ENCODE assay signal across 1 cellular context in the genomic region with DNA sequence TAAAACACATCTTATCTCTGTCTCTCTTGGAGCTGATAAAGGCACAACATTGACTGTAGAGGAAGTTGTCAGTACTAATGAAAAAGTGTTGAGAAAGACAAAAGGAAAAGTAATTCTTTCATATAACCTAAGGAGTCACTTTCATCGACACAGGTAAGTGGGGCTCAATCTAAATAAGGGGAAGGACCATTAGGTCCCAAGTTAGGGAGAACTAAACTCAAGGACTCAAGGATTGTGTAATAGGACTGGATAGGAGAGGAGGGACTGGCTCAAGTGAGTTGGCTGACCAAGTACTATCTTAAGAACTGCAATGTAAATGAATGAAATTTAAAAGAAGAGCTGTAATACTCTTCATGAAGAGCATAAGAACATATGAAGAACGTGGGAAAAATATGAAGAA.
TF ChIP-seq lines count a peak whose summit lies in the region.

No MANE protein-coding gene starts in this region.

TF ChIP-seq in K562, 482 proteins besides CTCF, POLR2A, EP300 and RAD21:
- TF ChIP-seq CEBPB (tag; IDR thresholded peaks at IDR 0.05) (peak; percentile 79), CXXC5 (CRISPR knock-in tag; IDR thresholded peaks at IDR 0.05) (no peak)
- TF ChIP-seq, protein P1, sequence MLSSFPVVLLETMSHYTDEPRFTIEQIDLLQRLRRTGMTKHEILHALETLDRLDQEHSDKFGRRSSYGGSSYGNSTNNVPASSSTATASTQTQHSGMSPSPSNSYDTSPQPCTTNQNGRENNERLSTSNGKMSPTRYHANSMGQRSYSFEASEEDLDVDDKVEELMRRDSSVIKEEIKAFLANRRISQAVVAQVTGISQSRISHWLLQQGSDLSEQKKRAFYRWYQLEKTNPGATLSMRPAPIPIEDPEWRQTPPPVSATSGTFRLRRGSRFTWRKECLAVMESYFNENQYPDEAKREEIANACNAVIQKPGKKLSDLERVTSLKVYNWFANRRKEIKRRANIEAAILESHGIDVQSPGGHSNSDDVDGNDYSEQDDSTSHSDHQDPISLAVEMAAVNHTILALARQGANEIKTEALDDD (IDR thresholded peaks at IDR 0.05) = peak; percentile 59
